Comparison of ENCODE assay signal across 8 cellular contexts in genomic region chr13:91024157-91024792, GRCh38.
"Had no signal": no experiment of that assay in that cellular context is flagged by ENCODE, and none has a peak within 500 bp of the region (broad histone marks: within the 10 kb centered on the region; RNA-seq: fewer than 3 reads in every experiment).

No MANE protein-coding gene starts in this region.

- FAIRE-seq: G401.6, GM12878, GM12891, GM12892, GM18507, GM19239 had no signal

- ATAC-seq: GM12878 had no signal

- DNase-seq: GDM1, GF-D8 had no signal

- H3K4me3 ChIP-seq: GM12878 had no signal
